ENCODE assay signal across 24 cellular contexts in the genomic region with DNA sequence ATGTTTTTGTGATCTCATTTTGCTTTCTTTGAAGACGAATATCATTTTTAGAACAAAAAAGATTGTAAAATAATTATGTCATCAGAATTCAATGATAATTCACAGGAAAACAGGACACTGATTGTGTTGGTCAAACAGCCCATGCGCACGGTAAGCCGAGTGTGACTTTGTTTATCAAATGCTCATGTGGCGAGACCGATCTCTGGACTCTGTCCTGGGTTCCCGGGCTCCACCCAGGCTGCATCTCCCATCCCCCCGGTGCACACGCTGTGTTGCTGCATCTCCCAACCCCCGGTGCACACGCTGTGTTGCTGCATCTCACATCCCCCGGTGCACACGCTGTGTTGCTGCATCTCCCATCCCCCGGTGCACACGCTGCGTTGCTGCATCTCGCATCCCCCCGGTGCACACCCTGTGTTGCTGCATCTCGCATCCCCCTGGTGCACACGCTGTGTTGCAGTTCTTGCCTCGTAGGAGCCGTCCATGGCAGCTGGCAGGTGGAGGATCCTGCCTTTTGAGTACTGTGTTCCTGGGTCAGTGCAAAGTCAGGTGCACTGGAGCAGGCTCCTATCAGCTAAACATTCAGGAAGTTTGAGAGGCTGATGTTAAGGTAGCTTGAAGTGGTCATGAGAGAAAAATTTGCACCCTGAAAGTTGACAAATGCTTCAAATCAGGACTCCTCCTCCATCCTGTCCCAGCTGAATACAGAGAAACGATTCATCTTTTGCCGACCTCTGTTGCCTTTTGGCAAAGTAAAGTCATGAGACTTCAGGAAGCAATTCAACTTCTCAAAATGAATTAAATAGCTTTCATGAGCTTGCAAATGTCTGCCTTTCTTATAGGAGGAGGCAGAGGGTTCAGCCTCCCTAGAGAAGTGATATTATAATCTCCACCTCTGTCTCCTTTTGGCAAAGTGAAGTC.
DNase-seq lines count a peak whose midpoint lies in the region; ATAC-seq and TF ChIP-seq lines count a peak whose summit lies in the region.
"Had no signal": no experiment of that assay in that cellular context is flagged by ENCODE, and none has a peak within 500 bp of the region (broad histone marks: within the 10 kb centered on the region; RNA-seq: fewer than 3 reads in every experiment).

No MANE protein-coding gene starts in this region.

- H3K27me3 ChIP-seq in vagina (no peaks in the 10 kb centered on the region), esophagus squamous epithelium (peaks cover 0 to 27% (median 0%) of the 10 kb centered on the region in 4 donors), WERI-Rb-1 (ENCODE audit: insufficient read depth, low read depth, severe bottlenecking) (no peaks in the 10 kb centered on the region)
- H3K27me3 ChIP-seq: cardiac muscle cell had no signal

- H3K36me3 Mint-ChIP-seq in activated CD8-positive, alpha-beta memory T cell treated with anti-CD3 and anti-CD28 coated beads, Interleukin-2, amount 10 ng/mL, durations not matched to agents 7 days and 5 days, result no peaks in the 10 kb centered on the region
- H3K36me3 Mint-ChIP-seq in chondrocyte (ENCODE audit: low read depth) (no peaks in the 10 kb centered on the region), mesothelial cell of epicardium (no peaks in the 10 kb centered on the region)
- H3K36me3 Mint-ChIP-seq: IgD-negative memory B cell had no signal

- DNase-seq in activated CD8-positive, alpha-beta memory T cell treated with anti-CD3 and anti-CD28 coated beads, Interleukin-2, amount 50 U/mL, for 48 hours, result peak; percentile 4
- no peak for DNase-seq in activated CD8-positive, alpha-beta memory T cell treated with anti-CD3 and anti-CD28 coated beads, Interleukin-2, amount 10 ng/mL, durations not matched to agents 7 days and 5 days
- DNase-seq in chondrocyte (ENCODE audit: low spot score) (no peak), mesothelial cell of epicardium (ENCODE audit: low spot score in 2 of 2, unreplicated experiment in 2 of 2) (peak in 1 of 2 experiments; percentile 34), vagina (ENCODE audit: extremely low spot score in 2 of 2) (peak; percentile 69 to 85), DMS153 (lab: John Stamatoyannopoulos, UW) (no peak), esophagus squamous epithelium (lab: John Stamatoyannopoulos, UW) (no peak), WERI-Rb-1 (no peak)
- DNase-seq: activated CD4-positive, CD25-positive, alpha-beta regulatory T cell treated with anti-CD3 and anti-CD28 coated beads, Interleukin-2, amount 50 U/mL, for 72 hours; activated CD8-positive, alpha-beta T cell treated with anti-CD3 and anti-CD28 coated beads, Interleukin-2, amount 10 ng/mL, durations not matched to agents 7 days and 5 days; activated naive CD4-positive, alpha-beta T cell treated with Interleukin-2 at 50 U/mL for 16 hours; activated T-cell treated with anti-CD3 and anti-CD28 coated beads, Interleukin-2, amount 50 U/mL, for 48 hours; dermis blood vessel endothelial cell; left ventricle myocardium inferior; NCI-H526; psoas muscle; stimulated activated CD4-positive, alpha-beta T cell treated with anti-CD3 and anti-CD28 coated beads, Interleukin-4, amount 100 ng/mL, for 4 hours; stimulated activated naive CD8-positive, alpha-beta T cell treated with anti-CD3 and anti-CD28 coated beads, Interleukin-15, Interleukin-2, amounts not matched to agents 100 U/mL and 50 U/mL, for 24 hours had no signal

- 79 to 91% methylated on average over 18 of the region's 24 CpGs for WGBS in esophagus squamous epithelium, 2 donors

- H3K9me3 ChIP-seq in vagina (no peaks in the 10 kb centered on the region), esophagus squamous epithelium (no peaks in the 10 kb centered on the region), WERI-Rb-1 (ENCODE audit: severe bottlenecking) (no peaks in the 10 kb centered on the region)
- H3K9me3 ChIP-seq: heart left ventricle, left ventricle myocardium inferior, neutrophil, psoas muscle had no signal

- peaks cover 27% of the 10 kb centered on the region for H3K4me1 ChIP-seq in vagina
- H3K4me1 ChIP-seq in esophagus squamous epithelium, result peaks cover 9 to 36% (median 16%) of the 10 kb centered on the region in 3 donors
- H3K4me1 ChIP-seq: left ventricle myocardium inferior, psoas muscle had no signal

- H3K4me1 Mint-ChIP-seq in activated CD8-positive, alpha-beta memory T cell treated with anti-CD3 and anti-CD28 coated beads, Interleukin-2, amount 10 ng/mL, durations not matched to agents 7 days and 5 days, result no peaks in the 10 kb centered on the region
- H3K4me1 Mint-ChIP-seq in chondrocyte (ENCODE audit: low read depth) (peaks cover 84% of the 10 kb centered on the region), mesothelial cell of epicardium (peaks cover 71% of the 10 kb centered on the region)
- H3K4me1 Mint-ChIP-seq: B cell, IgD-negative memory B cell had no signal

- no peak overlapping the region for H3K27ac Mint-ChIP-seq in activated CD8-positive, alpha-beta memory T cell treated with anti-CD3 and anti-CD28 coated beads, Interleukin-2, amount 10 ng/mL, durations not matched to agents 7 days and 5 days
- H3K27ac Mint-ChIP-seq in chondrocyte (ENCODE audit: unreplicated experiment) (peak overlapping the region; percentile 99), mesothelial cell of epicardium (peak overlapping the region; percentile 56)
- H3K27ac Mint-ChIP-seq: activated CD8-positive, alpha-beta T cell treated with anti-CD3 and anti-CD28 coated beads, Interleukin-2, amount 10 ng/mL, durations not matched to agents 7 days and 5 days; B cell had no signal

- H3K36me3 ChIP-seq in vagina (no peaks in the 10 kb centered on the region), esophagus squamous epithelium (no peaks in the 10 kb centered on the region), WERI-Rb-1 (no peaks in the 10 kb centered on the region)
- H3K36me3 ChIP-seq: cardiac muscle cell, heart left ventricle, left ventricle myocardium inferior, neutrophil had no signal

- TF ChIP-seq CTCF in chondrocyte (IDR thresholded peaks at IDR 0.05) (no peak), mesothelial cell of epicardium (IDR thresholded peaks at IDR 0.05; ENCODE audit: unreplicated experiment) (no peak), vagina (IDR thresholded peaks at IDR 0.05) (no peak), esophagus squamous epithelium (IDR thresholded peaks at IDR 0.05) (no peak), WERI-Rb-1 (IDR thresholded peaks at IDR 0.05; ENCODE audit: low read depth, low read length) (no peak)

- no peak for ATAC-seq in activated CD8-positive, alpha-beta memory T cell treated with anti-CD3 and anti-CD28 coated beads, Interleukin-2, amount 10 ng/mL, durations not matched to agents 7 days and 5 days
- ATAC-seq: activated CD8-positive, alpha-beta T cell treated with anti-CD3 and anti-CD28 coated beads, Interleukin-2, amount 10 ng/mL, durations not matched to agents 7 days and 5 days; heart left ventricle; psoas muscle; stimulated activated naive CD8-positive, alpha-beta T cell treated with anti-CD3 and anti-CD28 coated beads, Interleukin-15, Interleukin-2, amounts not matched to agents 100 U/mL and 50 U/mL, for 24 hours had no signal

- no peaks in the 10 kb centered on the region for H3K9me3 Mint-ChIP-seq in activated CD8-positive, alpha-beta memory T cell treated with anti-CD3 and anti-CD28 coated beads, Interleukin-2, amount 10 ng/mL, durations not matched to agents 7 days and 5 days (ENCODE audit: low read depth)
- H3K9me3 Mint-ChIP-seq in chondrocyte (ENCODE audit: low read depth) (no peaks in the 10 kb centered on the region), mesothelial cell of epicardium (no peaks in the 10 kb centered on the region)

- no peaks in the 10 kb centered on the region for H3K27me3 Mint-ChIP-seq in activated CD8-positive, alpha-beta memory T cell treated with anti-CD3 and anti-CD28 coated beads, Interleukin-2, amount 10 ng/mL, durations not matched to agents 7 days and 5 days
- no peaks in the 10 kb centered on the region for H3K27me3 Mint-ChIP-seq in chondrocyte (ENCODE audit: low read depth)
- H3K27me3 Mint-ChIP-seq in mesothelial cell of epicardium (ENCODE audit: low read depth), result no peaks in the 10 kb centered on the region
- H3K27me3 Mint-ChIP-seq: IgD-negative memory B cell had no signal

- no peak for TF ChIP-seq POLR2A in vagina (IDR thresholded peaks at IDR 0.05)
- no peak for TF ChIP-seq POLR2A in esophagus squamous epithelium (IDR thresholded peaks at IDR 0.05)

- H3K4me3 Mint-ChIP-seq in activated CD8-positive, alpha-beta memory T cell treated with anti-CD3 and anti-CD28 coated beads, Interleukin-2, amount 10 ng/mL, durations not matched to agents 7 days and 5 days, result no peak overlapping the region
- no peak overlapping the region for H3K4me3 Mint-ChIP-seq in chondrocyte (ENCODE audit: unreplicated experiment)
- no peak overlapping the region for H3K4me3 Mint-ChIP-seq in mesothelial cell of epicardium
- H3K4me3 Mint-ChIP-seq: activated CD8-positive, alpha-beta T cell treated with anti-CD3 and anti-CD28 coated beads, Interleukin-2, amount 10 ng/mL, durations not matched to agents 7 days and 5 days; B cell; IgD-negative memory B cell had no signal

- no peak overlapping the region for H3K4me3 ChIP-seq in vagina
- H3K4me3 ChIP-seq in esophagus squamous epithelium, result no peak overlapping the region
- no peak overlapping the region for H3K4me3 ChIP-seq in WERI-Rb-1 (ENCODE audit: low read depth, low read length)
- H3K4me3 ChIP-seq: cardiac muscle cell, heart left ventricle, left ventricle myocardium inferior, psoas muscle, skin epidermis had no signal

- CTCF ChIA-PET in activated CD8-positive, alpha-beta memory T cell treated with anti-CD3 and anti-CD28 coated beads, Interleukin-2, amount 10 ng/mL, durations not matched to agents 7 days and 5 days (lab: Charles Lee), result no interaction called here

- intact Hi-C loops in vagina (cut with DNase I), result no loop called here
- intact Hi-C loops in esophagus squamous epithelium (cut with DNase I), result loop anchor here (10.0 kb wide), 1 partner anchor 209 kb away; no protein-coding TSS in a partner anchor

- H3K27ac ChIP-seq in vagina (peak overlapping the region; percentile 63), esophagus squamous epithelium (no peak overlapping the region), WERI-Rb-1 (no peak overlapping the region)
- H3K27ac ChIP-seq: cardiac muscle cell, left ventricle myocardium inferior, neutrophil, psoas muscle had no signal

Comparison
In these comparisons a context has a peak if more than half of its experiments do, and no peak if none do; other contexts are left out.
1. DNase-seq: peak in activated CD8-positive, alpha-beta memory T cell treated with anti-CD3 and anti-CD28 coated beads, Interleukin-2, amount 50 U/mL, for 48 hours (single experiment) and vagina (2 of 2); none in activated CD8-positive, alpha-beta memory T cell treated with anti-CD3 and anti-CD28 coated beads, Interleukin-2, amount 10 ng/mL, durations not matched to agents 7 days and 5 days (single experiment), chondrocyte (single experiment), DMS153 (single experiment), esophagus squamous epithelium (single experiment) and WERI-Rb-1 (single experiment).